In the genomic region with DNA sequence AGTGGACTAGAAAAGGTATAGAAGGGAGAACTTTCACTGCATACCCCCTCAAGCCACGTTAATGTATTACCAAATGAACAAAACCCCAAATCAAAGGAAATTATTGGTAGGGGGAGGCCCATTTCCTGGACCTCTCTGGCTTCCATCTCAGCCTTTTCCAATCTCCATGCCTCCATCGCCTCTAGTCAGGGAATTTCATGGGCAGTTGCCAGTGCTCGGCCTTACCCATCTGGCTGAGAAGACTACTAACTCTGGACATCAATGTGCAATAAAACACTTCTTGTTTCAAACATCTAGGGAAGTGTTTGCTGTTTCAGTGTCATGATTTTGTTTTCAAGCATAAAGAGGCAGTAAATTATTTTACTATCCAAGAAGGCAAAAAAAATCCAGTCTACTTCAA, we compare ENCODE assay signal across 1 cellular context.
TF ChIP-seq lines count a peak whose summit lies in the region.

No MANE protein-coding gene starts in this region.

TF ChIP-seq in IMR-90, 13 proteins besides CTCF, POLR2A, EP300 and RAD21:
- TF ChIP-seq RCOR1 (IDR thresholded peaks at IDR 0.05; ENCODE audit: insufficient replicate concordance, low read length) (no peak), ELK1 (IDR thresholded peaks at IDR 0.05; ENCODE audit: borderline replicate concordance, low read depth, low read length) (no peak), MXI1 (IDR thresholded peaks at IDR 0.05; ENCODE audit: borderline replicate concordance, low read depth, low read length) (no peak), RFX5 (IDR thresholded peaks at IDR 0.05; ENCODE audit: low read depth, low read length) (no peak), SMC3 (IDR thresholded peaks at IDR 0.05; ENCODE audit: low read depth, low read length) (no peak), BHLHE40 (IDR thresholded peaks at IDR 0.05; ENCODE audit: low read depth, low read length) (no peak), FOS (IDR thresholded peaks at IDR 0.05; ENCODE audit: low read depth, low read length) (no peak), CHD1 (IDR thresholded peaks at IDR 0.05; ENCODE audit: low read depth, low read length) (no peak), MAZ (IDR thresholded peaks at IDR 0.05; ENCODE audit: borderline replicate concordance, low read depth, low read length) (no peak), NFE2L2 (IDR thresholded peaks at IDR 0.05; ENCODE audit: low read depth, low read length) (no peak), CEBPB (IDR thresholded peaks at IDR 0.05; ENCODE audit: low read depth, low read length) (no peak), MAFK (IDR thresholded peaks at IDR 0.05; ENCODE audit: low read depth, low read length) (no peak)
- TF ChIP-seq, protein P1, sequence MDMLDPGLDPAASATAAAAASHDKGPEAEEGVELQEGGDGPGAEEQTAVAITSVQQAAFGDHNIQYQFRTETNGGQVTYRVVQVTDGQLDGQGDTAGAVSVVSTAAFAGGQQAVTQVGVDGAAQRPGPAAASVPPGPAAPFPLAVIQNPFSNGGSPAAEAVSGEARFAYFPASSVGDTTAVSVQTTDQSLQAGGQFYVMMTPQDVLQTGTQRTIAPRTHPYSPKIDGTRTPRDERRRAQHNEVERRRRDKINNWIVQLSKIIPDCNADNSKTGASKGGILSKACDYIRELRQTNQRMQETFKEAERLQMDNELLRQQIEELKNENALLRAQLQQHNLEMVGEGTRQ (IDR thresholded peaks at IDR 0.05; ENCODE audit: low read depth, low read length): no peak
